22 cellular contexts compared by ENCODE assay signal in genomic region chr3:45319231-45320085, GRCh38.
"Had no signal": no experiment of that assay in that cellular context is flagged by ENCODE, and none has a peak within 500 bp of the region (broad histone marks: within the 10 kb centered on the region; RNA-seq: fewer than 3 reads in every experiment).

No MANE protein-coding gene starts in this region.

- H3K4me3 Mint-ChIP-seq: activated B cell treated with CpG ODN at 0.5 μM for 24 hours; activated CD4-positive, alpha-beta memory T cell treated with anti-CD3 and anti-CD28 coated beads, Interleukin-2, amount 10 ng/mL, durations not matched to agents 7 days and 5 days; natural killer cell; stimulated activated memory B cell treated with anti-CD40 and anti-IgM and Interleukin-4, amounts not matched to agents 10 μg/mL and 1 μg/mL and 100 μg/mL, for 72 hours; type B pancreatic cell had no signal

- H3K36me3 Mint-ChIP-seq: natural killer cell; stimulated activated memory B cell treated with anti-CD40 and anti-IgM and Interleukin-4, amounts not matched to agents 10 μg/mL and 1 μg/mL and 100 μg/mL, for 72 hours; type B pancreatic cell had no signal

- H3K4me3 ChIP-seq: ascending aorta, hepatocyte, lower lobe of right lung, spleen, testis had no signal

- H3K9me3 Mint-ChIP-seq: activated B cell treated with CpG ODN at 0.5 μM for 24 hours; activated CD4-positive, alpha-beta memory T cell treated with anti-CD3 and anti-CD28 coated beads, Interleukin-2, amount 10 ng/mL, durations not matched to agents 7 days and 5 days; natural killer cell; stimulated activated memory B cell treated with anti-CD40 and anti-IgM and Interleukin-4, amounts not matched to agents 10 μg/mL and 1 μg/mL and 100 μg/mL, for 72 hours had no signal

- H3K9me3 ChIP-seq: ascending aorta, lower lobe of right lung, neutrophil, spleen, testis had no signal

- H3K27ac Mint-ChIP-seq: activated B cell treated with CpG ODN at 0.5 μM for 24 hours; activated CD4-positive, alpha-beta memory T cell treated with anti-CD3 and anti-CD28 coated beads, Interleukin-2, amount 10 ng/mL, durations not matched to agents 7 days and 5 days; natural killer cell; stimulated activated memory B cell treated with anti-CD40 and anti-IgM and Interleukin-4, amounts not matched to agents 10 μg/mL and 1 μg/mL and 100 μg/mL, for 72 hours; type B pancreatic cell had no signal

- ATAC-seq: left colon; lower lobe of right lung; natural killer cell; sciatic nerve; stimulated activated memory B cell treated with anti-CD40 and anti-IgM and Interleukin-4, amounts not matched to agents 10 μg/mL and 1 μg/mL and 100 μg/mL, for 72 hours had no signal

- DNase-seq: activated B cell treated with CpG ODN at 0.5 μM for 24 hours; activated CD4-positive, alpha-beta memory T cell treated with anti-CD3 and anti-CD28 coated beads, Interleukin-2, amount 10 ng/mL, durations not matched to agents 7 days and 5 days; activated CD4-positive, alpha-beta T cell treated with anti-CD3 and anti-CD28 coated beads for 4 hours; activated effector memory CD4-positive, alpha-beta T cell treated with anti-CD3 and anti-CD28 coated beads, Interleukin-2, amount 50 U/mL, for 16 hours; activated naive CD4-positive, alpha-beta T cell treated with anti-CD3 and anti-CD28 coated beads, Interleukin-2, amount 50 U/mL, for 16 hours; activated T-cell treated with anti-CD3 and anti-CD28 coated beads, Interleukin-2, amount 50 U/mL, for 48 hours; cerebellar nuclear complex; effector memory CD4-positive, alpha-beta T cell; left colon; lower lobe of right lung; natural killer cell; spleen; stimulated activated CD4-positive, alpha-beta T cell treated with anti-CD3 and anti-CD28 coated beads, Interleukin-4, amount 100 ng/mL, for 4 hours; T-helper 9 cell; testis had no signal

- H3K4me1 ChIP-seq: ascending aorta, lower lobe of right lung, parathyroid adenoma, spleen, testis had no signal

- H3K27ac ChIP-seq: ascending aorta, hepatocyte, lower lobe of right lung, neutrophil, parathyroid adenoma, spleen, testis had no signal

- H3K36me3 ChIP-seq: ascending aorta, lower lobe of right lung, neutrophil, spleen had no signal

- H3K4me1 Mint-ChIP-seq: activated B cell treated with CpG ODN at 0.5 μM for 24 hours; activated CD4-positive, alpha-beta memory T cell treated with anti-CD3 and anti-CD28 coated beads, Interleukin-2, amount 10 ng/mL, durations not matched to agents 7 days and 5 days; natural killer cell; stimulated activated memory B cell treated with anti-CD40 and anti-IgM and Interleukin-4, amounts not matched to agents 10 μg/mL and 1 μg/mL and 100 μg/mL, for 72 hours had no signal

- H3K9ac ChIP-seq: parathyroid adenoma had no signal

- H3K27me3 ChIP-seq: ascending aorta, hepatocyte, neutrophil, testis had no signal
